16 cellular contexts compared by ENCODE assay signal in the genomic region with DNA sequence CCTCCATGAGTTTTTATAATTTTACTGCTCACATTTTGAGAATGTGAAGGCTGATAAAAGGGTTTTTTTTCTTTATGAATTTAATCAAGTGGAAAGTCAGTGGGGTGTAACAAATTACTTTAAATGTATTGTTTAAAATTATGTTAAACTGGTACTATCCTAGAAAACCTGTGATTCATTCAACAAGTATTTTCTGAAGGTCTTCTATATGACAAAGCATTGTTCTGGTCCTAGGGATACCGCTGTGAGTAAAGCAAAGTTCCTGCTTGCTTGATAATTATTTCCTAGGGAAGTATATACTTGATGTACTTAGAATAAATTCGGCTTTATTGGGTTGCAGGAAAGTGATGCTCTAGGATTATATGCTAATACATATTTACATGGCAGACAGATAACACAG.
A peak's percentile ranks its signal among the peaks of the same experiment; 100 is the strongest.
DNase-seq lines count a peak whose midpoint lies in the region; ATAC-seq, FAIRE-seq and TF ChIP-seq lines count a peak whose summit lies in the region.
"Had no signal": no experiment of that assay in that cellular context is flagged by ENCODE, and none has a peak within 500 bp of the region (broad histone marks: within the 10 kb centered on the region; RNA-seq: fewer than 3 reads in every experiment).

No MANE protein-coding gene starts in this region.

- BruUV-seq in PC-3 (replicated peaks; lab: Mats Ljungman, UMichigan): no TSS peak

- no peaks in the 10 kb centered on the region for H3K36me3 Mint-ChIP-seq in naive thymus-derived CD4-positive, alpha-beta T cell
- H3K36me3 Mint-ChIP-seq: CD8-positive, alpha-beta T cell had no signal

- dilution Hi-C loops in keratinocyte (cut with MboI; ENCODE audit: extremely low pct_ligation_motif_present, low sequenced_read_pairs): no loop called here

- H3K4me1 Mint-ChIP-seq in naive thymus-derived CD4-positive, alpha-beta T cell: peaks cover 0 to 13% (median 8%) of the 10 kb centered on the region in 7 donors

- TF ChIP-seq CTCF in PC-3 (conservative IDR thresholded peaks at IDR 0.05; ENCODE audit: low read depth, low read length) (no peak), bronchial epithelial cell (IDR thresholded peaks at IDR 0.05; ENCODE audit: insufficient read depth, low read length, severe bottlenecking) (no peak), keratinocyte (optimal IDR thresholded peaks at IDR 0.05 in 1 of 3, IDR thresholded peaks at IDR 0.05 in 1 of 3, conservative IDR thresholded peaks at IDR 0.05 in 1 of 3; ENCODE audit: extremely low read depth in 1 of 3, insufficient read depth in 2 of 3, low read length in 3 of 3) (no peak)

- no peak overlapping the region for H2AFZ ChIP-seq in PC-3 (ENCODE audit: low read length)
- no peak overlapping the region for H2AFZ ChIP-seq in keratinocyte (ENCODE audit: control insufficient read depth, low read length)
- H2AFZ ChIP-seq: PC-9 had no signal

- H3K9me3 Mint-ChIP-seq in naive thymus-derived CD4-positive, alpha-beta T cell: peaks cover 0 to 4% (median 1%) of the 10 kb centered on the region in 11 donors
- H3K9me3 Mint-ChIP-seq: CD8-positive, alpha-beta T cell had no signal

- no peaks in the 10 kb centered on the region for H3K36me3 ChIP-seq in PC-3 (ENCODE audit: low read depth, low read length)
- no peaks in the 10 kb centered on the region for H3K36me3 ChIP-seq in bronchial epithelial cell (ENCODE audit: control insufficient read depth, insufficient read depth, low read length)
- no peaks in the 10 kb centered on the region for H3K36me3 ChIP-seq in keratinocyte (ENCODE audit: control insufficient read depth in 2 of 2, extremely low read depth in 1 of 2, insufficient read depth in 2 of 2, low read length in 2 of 2)
- H3K36me3 ChIP-seq in naive thymus-derived CD4-positive, alpha-beta T cell (ENCODE audit: control insufficient read depth in 2 of 3, insufficient read depth in 3 of 3, low read length in 3 of 3): no peaks in the 10 kb centered on the region

- H3K27me3 ChIP-seq in PC-3 (ENCODE audit: low read length): no peaks in the 10 kb centered on the region
- no peaks in the 10 kb centered on the region for H3K27me3 ChIP-seq in bronchial epithelial cell (ENCODE audit: control insufficient read depth, insufficient read depth, low read length)
- H3K27me3 ChIP-seq in keratinocyte (ENCODE audit: control insufficient read depth, extremely low read depth, insufficient read depth, low read length): no peaks in the 10 kb centered on the region
- H3K27me3 ChIP-seq in naive thymus-derived CD4-positive, alpha-beta T cell (ENCODE audit: control insufficient read depth in 2 of 2, insufficient read depth in 2 of 2, low read length in 2 of 2): peaks cover 0 to 4% of the 10 kb centered on the region in 2 donors

- H4K20me1 ChIP-seq in PC-3 (ENCODE audit: low read length): no peaks in the 10 kb centered on the region
- no peaks in the 10 kb centered on the region for H4K20me1 ChIP-seq in keratinocyte (ENCODE audit: control insufficient read depth, extremely low read depth, insufficient read depth, low read length)

- FAIRE-seq in bronchial epithelial cell (lab: Jason Lieb, UNC) (no peak), keratinocyte (lab: Jason Lieb, UNC) (peak; percentile 9)

- no peaks in the 10 kb centered on the region for H3K79me2 ChIP-seq in PC-3 (ENCODE audit: low read length)
- no peaks in the 10 kb centered on the region for H3K79me2 ChIP-seq in keratinocyte (ENCODE audit: control insufficient read depth, insufficient read depth, low read length)

- H3K9me3 ChIP-seq in PC-3 (ENCODE audit: low read length) (no peaks in the 10 kb centered on the region), keratinocyte (ENCODE audit: control insufficient read depth, low read depth, low read length) (no peaks in the 10 kb centered on the region)
- no peaks in the 10 kb centered on the region for H3K9me3 ChIP-seq in naive thymus-derived CD4-positive, alpha-beta T cell (ENCODE audit: control insufficient read depth in 2 of 3, low read length in 3 of 3)

- POLR2A ChIA-PET in PC-3 (lab: Charles Lee; ENCODE audit: unreplicated experiment): no interaction called here
- POLR2A ChIA-PET in naive thymus-derived CD4-positive, alpha-beta T cell (lab: Charles Lee): no interaction called here

- H3K4me2 ChIP-seq in PC-3 (ENCODE audit: low read length) (peak overlapping the region; percentile 49), keratinocyte (ENCODE audit: control insufficient read depth, extremely low read depth, insufficient read depth, low read depth, low read length) (no peak overlapping the region)
- H3K4me2 ChIP-seq: PC-9 had no signal

- peaks cover 39% of the 10 kb centered on the region for H3K4me1 ChIP-seq in PC-3 (ENCODE audit: insufficient read depth, low read length)
- H3K4me1 ChIP-seq in keratinocyte (ENCODE audit: control insufficient read depth, extremely low read depth, insufficient read depth, low read length): peaks cover 16% of the 10 kb centered on the region
- H3K4me1 ChIP-seq in naive thymus-derived CD4-positive, alpha-beta T cell (ENCODE audit: control insufficient read depth in 2 of 2, insufficient read depth in 2 of 2, low read length in 2 of 2): no peaks in the 10 kb centered on the region

- H3K4me3 ChIP-seq in PC-3 (ENCODE audit: low read length): no peak overlapping the region
- no peak overlapping the region for H3K4me3 ChIP-seq in bronchial epithelial cell (ENCODE audit: low read depth, low read length)
- no peak overlapping the region for H3K4me3 ChIP-seq in keratinocyte (ENCODE audit: control insufficient read depth in 2 of 3, extremely low read depth in 1 of 3, insufficient read depth in 2 of 3, low read depth in 1 of 3, low read length in 3 of 3)
- no peak overlapping the region for H3K4me3 ChIP-seq in naive thymus-derived CD4-positive, alpha-beta T cell (ENCODE audit: low read length)
- H3K4me3 ChIP-seq: PC-9 had no signal

- intact Hi-C loops in PC-3 (cut with micrococcal nuclease): no loop called here
- intact Hi-C loops in naive thymus-derived CD4-positive, alpha-beta T cell (cut with micrococcal nuclease): no loop called here

- no peaks in the 10 kb centered on the region for H3K9me1 ChIP-seq in keratinocyte (ENCODE audit: control insufficient read depth, extremely low read depth, insufficient read depth, low read length)

- H3K27ac ChIP-seq in PC-3 (ENCODE audit: low read length): no peak overlapping the region
- H3K27ac ChIP-seq in keratinocyte (ENCODE audit: control insufficient read depth, insufficient read depth, low read length): no peak overlapping the region
- no peak overlapping the region for H3K27ac ChIP-seq in naive thymus-derived CD4-positive, alpha-beta T cell (ENCODE audit: low read depth, low read length)
- H3K27ac ChIP-seq: PC-9 had no signal

- H3K27ac Mint-ChIP-seq in naive thymus-derived CD4-positive, alpha-beta T cell: no peak overlapping the region
- H3K27ac Mint-ChIP-seq: CD8-positive, alpha-beta T cell; H9 had no signal

- no peak overlapping the region for H3K4me3 Mint-ChIP-seq in naive thymus-derived CD4-positive, alpha-beta T cell
- H3K4me3 Mint-ChIP-seq: CD8-positive, alpha-beta T cell; H9 had no signal

- CTCF ChIA-PET in PC-3 (lab: Charles Lee): no interaction called here
- CTCF ChIA-PET in naive thymus-derived CD4-positive, alpha-beta T cell (lab: Charles Lee): no interaction called here

- H3F3A ChIP-seq in PC-3 (ENCODE audit: low read length, unreplicated experiment): no peaks in the 10 kb centered on the region

- peaks cover 46 to 71% (median 52%) of the 10 kb centered on the region in 5 donors for H3K27me3 Mint-ChIP-seq in naive thymus-derived CD4-positive, alpha-beta T cell

- peak; percentile 56 for ATAC-seq in PC-3
- no peak for ATAC-seq in HG02884 (IDR thresholded peaks at IDR 0.05; ENCODE audit: unreplicated experiment)
- ATAC-seq in naive thymus-derived CD4-positive, alpha-beta T cell: no peak
- ATAC-seq: CD8-positive, alpha-beta T cell had no signal

- DNase-seq in EL (peak; percentile 6), PC-3 (peak; percentile 71), bronchial epithelial cell (ENCODE audit: low read depth) (peak; percentile 35), keratinocyte (ENCODE audit: low read depth, low spot score) (no peak), NCI-H2029 treated with DMSO at 0.1 percent for 48 hours (lab: John Stamatoyannopoulos, UW) (no peak), NCI-H524 (lab: John Stamatoyannopoulos, UW) (no peak)
- no peak for DNase-seq in naive thymus-derived CD4-positive, alpha-beta T cell
- DNase-seq: CD8-positive, alpha-beta T cell; DMS153; H9; IMR-90; NCI-H1436; NCI-H2081 treated with DMSO at 0.1 percent for 48 hours; PC-9; SHP77 had no signal

- no peaks in the 10 kb centered on the region for H3K9me2 ChIP-seq in PC-3 (replicated peaks; ENCODE audit: low read length)

- no peak overlapping the region for H3K9ac ChIP-seq in PC-3 (ENCODE audit: low read length)
- H3K9ac ChIP-seq in keratinocyte (ENCODE audit: control insufficient read depth, extremely low read depth, insufficient read depth, low read length): no peak overlapping the region

Comparison
In these comparisons a context has a peak if more than half of its experiments do, and no peak if none do; other contexts are left out.
1. DNase-seq: peak in EL (single experiment), PC-3 (single experiment) and bronchial epithelial cell (single experiment); none in keratinocyte (single experiment), NCI-H2029 treated with DMSO at 0.1 percent for 48 hours (single experiment), NCI-H524 (0 of 2) and naive thymus-derived CD4-positive, alpha-beta T cell (0 of 9).